In genomic region chr6:151616091-151616513, GRCh38 we compare ENCODE assay signal across 18 cellular contexts.
"Had no signal": no experiment of that assay in that cellular context is flagged by ENCODE, and none has a peak within 500 bp of the region (broad histone marks: within the 10 kb centered on the region; RNA-seq: fewer than 3 reads in every experiment).

No MANE protein-coding gene starts in this region.

- H2AFZ ChIP-seq: parathyroid adenoma had no signal

- H3K4me1 Mint-ChIP-seq: activated B cell treated with CpG ODN at 0.5 μM for 24 hours; activated naive CD4-positive, alpha-beta T cell treated with anti-CD3 and anti-CD28 coated beads, Interleukin-2, amount 50 U/mL, for 24 hours; immature natural killer cell; stimulated activated memory B cell treated with anti-CD40 and anti-IgM and Interleukin-4, amounts not matched to agents 10 μg/mL and 1 μg/mL and 100 μg/mL, for 72 hours; T-helper 17 cell had no signal

- H3K9ac ChIP-seq: parathyroid adenoma had no signal

- H3K9me3 Mint-ChIP-seq: activated B cell treated with CpG ODN at 0.5 μM for 24 hours; activated naive CD4-positive, alpha-beta T cell treated with anti-CD3 and anti-CD28 coated beads, Interleukin-2, amount 50 U/mL, for 24 hours; stimulated activated memory B cell treated with anti-CD40 and anti-IgM and Interleukin-4, amounts not matched to agents 10 μg/mL and 1 μg/mL and 100 μg/mL, for 72 hours had no signal

- H3K27me3 ChIP-seq: adrenal gland, cardiac muscle cell, transverse colon had no signal

- H3K36me3 ChIP-seq: adrenal gland, cardiac muscle cell, transverse colon had no signal

- H3K79me2 ChIP-seq: parathyroid adenoma had no signal

- H3K27ac ChIP-seq: adrenal gland, cardiac muscle cell, parathyroid adenoma, transverse colon had no signal

- DNase-seq: activated B cell treated with CpG ODN at 0.5 μM for 24 hours; activated CD4-positive, alpha-beta T cell treated with anti-CD3 and anti-CD28 coated beads for 48 hours; activated CD8-positive, alpha-beta memory T cell treated with anti-CD3 and anti-CD28 coated beads, Interleukin-2, amount 50 U/mL, for 4 hours; activated CD8-positive, alpha-beta T cell treated with anti-CD3 and anti-CD28 coated beads, Interleukin-2, amount 10 ng/mL, durations not matched to agents 7 days and 5 days; activated effector memory CD4-positive, alpha-beta T cell treated with anti-CD3 and anti-CD28 coated beads, Interleukin-2, amount 50 U/mL, for 16 hours; activated T-cell treated with anti-CD3 and anti-CD28 coated beads, Interleukin-2, amount 50 U/mL, for 48 hours; adrenal gland; hypothalamus; immature natural killer cell; stimulated activated CD4-positive, alpha-beta T cell treated with anti-CD3 and anti-CD28 coated beads, Interleukin-12 subunit alpha, Interleukin-12 subunit beta, amount 100 ng/mL, for 4 hours; stimulated activated CD4-positive, alpha-beta T cell treated with anti-CD3 and anti-CD28 coated beads, Interleukin-2, amount 100 ng/mL, for 24 hours; T-helper 17 cell; transverse colon had no signal

- H3K27ac Mint-ChIP-seq: activated B cell treated with CpG ODN at 0.5 μM for 24 hours; activated CD8-positive, alpha-beta T cell treated with anti-CD3 and anti-CD28 coated beads, Interleukin-2, amount 10 ng/mL, durations not matched to agents 7 days and 5 days; activated naive CD4-positive, alpha-beta T cell treated with anti-CD3 and anti-CD28 coated beads, Interleukin-2, amount 50 U/mL, for 24 hours; immature natural killer cell; stimulated activated memory B cell treated with anti-CD40 and anti-IgM and Interleukin-4, amounts not matched to agents 10 μg/mL and 1 μg/mL and 100 μg/mL, for 72 hours; T-helper 17 cell had no signal

- H3K4me3 Mint-ChIP-seq: activated B cell treated with CpG ODN at 0.5 μM for 24 hours; activated CD8-positive, alpha-beta T cell treated with anti-CD3 and anti-CD28 coated beads, Interleukin-2, amount 10 ng/mL, durations not matched to agents 7 days and 5 days; activated naive CD4-positive, alpha-beta T cell treated with anti-CD3 and anti-CD28 coated beads, Interleukin-2, amount 50 U/mL, for 24 hours; immature natural killer cell; stimulated activated memory B cell treated with anti-CD40 and anti-IgM and Interleukin-4, amounts not matched to agents 10 μg/mL and 1 μg/mL and 100 μg/mL, for 72 hours; T-helper 17 cell had no signal

- ATAC-seq: activated CD8-positive, alpha-beta T cell treated with anti-CD3 and anti-CD28 coated beads, Interleukin-2, amount 10 ng/mL, durations not matched to agents 7 days and 5 days; stimulated activated memory B cell treated with anti-CD40 and anti-IgM and Interleukin-4, amounts not matched to agents 10 μg/mL and 1 μg/mL and 100 μg/mL, for 72 hours; T-helper 17 cell had no signal

- H3K4me3 ChIP-seq: adrenal gland, cardiac muscle cell, lung, transverse colon had no signal

- H3K4me1 ChIP-seq: adrenal gland, parathyroid adenoma, transverse colon had no signal

- H3K9me3 ChIP-seq: adrenal gland, transverse colon had no signal

- H3K36me3 Mint-ChIP-seq: activated naive CD4-positive, alpha-beta T cell treated with anti-CD3 and anti-CD28 coated beads, Interleukin-2, amount 50 U/mL, for 24 hours; immature natural killer cell; stimulated activated memory B cell treated with anti-CD40 and anti-IgM and Interleukin-4, amounts not matched to agents 10 μg/mL and 1 μg/mL and 100 μg/mL, for 72 hours had no signal
